8 cellular contexts compared by ENCODE assay signal in the genomic region with DNA sequence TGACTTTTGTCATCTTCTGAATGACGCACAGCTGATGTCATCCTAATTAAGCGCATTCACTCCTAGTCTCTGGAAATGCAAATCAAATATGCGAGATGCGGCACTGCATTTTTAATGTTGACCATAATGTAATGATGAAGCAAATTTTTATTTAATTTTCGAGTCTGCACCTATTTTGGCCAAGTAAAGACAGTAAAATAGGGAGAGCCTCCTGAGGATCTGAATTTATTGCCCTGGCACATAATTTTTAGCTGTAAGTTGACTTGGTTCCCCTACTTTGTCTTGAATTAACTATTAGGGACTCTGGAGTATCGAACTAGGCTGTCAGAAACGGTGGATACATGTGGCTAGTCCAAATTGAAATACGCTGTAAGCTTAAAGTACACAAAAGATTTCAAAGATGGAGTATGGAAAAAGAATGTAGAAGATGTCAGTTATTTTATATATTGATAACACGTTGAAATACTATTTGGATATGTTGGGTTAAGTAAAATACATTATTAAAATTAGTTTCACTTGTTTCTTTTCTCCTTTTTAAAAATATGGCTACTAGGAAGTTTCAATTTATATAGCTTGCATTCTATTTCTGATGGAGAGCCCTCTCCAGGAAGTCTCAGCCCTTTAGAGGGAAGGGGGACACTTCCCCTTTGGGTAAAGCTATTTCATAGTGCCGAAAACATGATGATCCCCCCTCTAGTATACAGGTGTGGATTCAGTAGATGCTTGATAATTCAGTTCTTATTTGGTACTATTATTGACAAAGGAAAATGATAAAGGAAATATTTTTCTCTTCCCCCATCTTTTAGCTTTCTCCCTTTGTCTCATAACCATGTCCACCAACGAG. TPM values are rescaled to one million over a fixed set of nuclear protein-coding genes. Genes with fewer than 3 reads are reported as not detected.
DNase-seq lines count a peak whose midpoint lies in the region; ATAC-seq, FAIRE-seq and TF ChIP-seq lines count a peak whose summit lies in the region.

No MANE protein-coding gene starts in this region.

- peak overlapping the region; percentile 90 for H3K4me3 ChIP-seq in AG10803 (ENCODE audit: low read length)
- H3K4me3 ChIP-seq in astrocyte (ENCODE audit: insufficient read depth, low read depth, low read length), result peak overlapping the region; percentile 74
- peak overlapping the region; percentile 78 for H3K4me3 ChIP-seq in lower leg skin (ENCODE audit: low read depth, poor library complexity, severe bottlenecking)
- peak overlapping the region; percentile 96 for H3K4me3 ChIP-seq in upper lobe of right lung

- peak; percentile 58 for DNase-seq in AG10803 (ENCODE audit: low read depth)
- DNase-seq in astrocyte (ENCODE audit: low read depth), result peak; percentile 63
- DNase-seq in lower leg skin (ENCODE audit: low spot score in 2 of 2), result no peak
- no peak for DNase-seq in upper lobe of right lung
- DNase-seq in posterior cingulate gyrus, result no peak
- DNase-seq in NCI-H446 treated with DMSO at 0.1 percent for 48 hours (lab: John Stamatoyannopoulos, UW), result no peak

- peak overlapping the region; percentile 81 for H3K4me2 ChIP-seq in astrocyte (ENCODE audit: low read length)

- WGBS in lower leg skin, 2 donors, result 18 to 20% methylated on average over 11 of the region's 11 CpGs

- H3K27me3 Mint-ChIP-seq in astrocyte (ENCODE audit: low read depth, unreplicated experiment), result no peaks in the 10 kb centered on the region

- peaks cover 56% of the 10 kb centered on the region for H3K79me2 ChIP-seq in astrocyte (ENCODE audit: insufficient read depth, low read length)

- H3K4me1 ChIP-seq in astrocyte (ENCODE audit: insufficient read depth, low read length) (peaks cover 9% of the 10 kb centered on the region), upper lobe of right lung (peaks cover 8% of the 10 kb centered on the region)

- no peak for TF ChIP-seq CTCF in AG10803 (conservative IDR thresholded peaks at IDR 0.05; ENCODE audit: low read length)
- TF ChIP-seq CTCF in astrocyte (IDR thresholded peaks at IDR 0.05; ENCODE audit: insufficient read depth, low read depth, low read length), result no peak
- no peak for TF ChIP-seq CTCF in lower leg skin (IDR thresholded peaks at IDR 0.05)
- no peak for TF ChIP-seq CTCF in upper lobe of right lung (IDR thresholded peaks at IDR 0.05)

- H4K20me1 ChIP-seq in astrocyte (ENCODE audit: insufficient read depth, low read length), result peaks cover 22% of the 10 kb centered on the region

- peaks cover 30% of the 10 kb centered on the region for H3K36me3 ChIP-seq in astrocyte (ENCODE audit: insufficient read depth, low read length)
- peaks cover 33% of the 10 kb centered on the region for H3K36me3 ChIP-seq in upper lobe of right lung

- intact Hi-C loops in lower leg skin (cut with DNase I; ENCODE audit: low total_unique reads) (no loop called here), upper lobe of right lung (cut with DNase I) (no loop called here), posterior cingulate gyrus (cut with DNase I) (no loop called here)

- H2AFZ ChIP-seq in astrocyte (ENCODE audit: low read depth, low read length), result peak overlapping the region; percentile 73

- H3K36me3 Mint-ChIP-seq in astrocyte (ENCODE audit: low read depth, unreplicated experiment), result peaks cover 10% of the 10 kb centered on the region

- H3K27ac ChIP-seq in astrocyte (ENCODE audit: low read depth, low read length) (peak overlapping the region; percentile 88), upper lobe of right lung (peak overlapping the region; percentile 61)

- ATAC-seq in HG03064 (IDR thresholded peaks at IDR 0.05; ENCODE audit: low read depth, unreplicated experiment), result peak; percentile 12
- ATAC-seq in upper lobe of right lung, result no peak
- ATAC-seq in GM18867 (IDR thresholded peaks at IDR 0.05; ENCODE audit: unreplicated experiment), result no peak

- no peak for FAIRE-seq in astrocyte (lab: Jason Lieb, UNC)

- H3K27me3 ChIP-seq in astrocyte (ENCODE audit: insufficient read depth, low read length) (no peaks in the 10 kb centered on the region), upper lobe of right lung (no peaks in the 10 kb centered on the region)

- H3K9me3 ChIP-seq in astrocyte (ENCODE audit: insufficient read depth, low read depth, low read length) (no peaks in the 10 kb centered on the region), upper lobe of right lung (no peaks in the 10 kb centered on the region)

- H3K9ac ChIP-seq in astrocyte (ENCODE audit: low read length), result peak overlapping the region; percentile 93

- peak overlapping the region; percentile 76 for H3K27ac Mint-ChIP-seq in astrocyte (ENCODE audit: unreplicated experiment)

- H3K4me3 Mint-ChIP-seq in astrocyte (ENCODE audit: unreplicated experiment), result peak overlapping the region; percentile 96

- TF ChIP-seq POLR2A in lower leg skin (IDR thresholded peaks at IDR 0.05), result no peak

- H3K4me1 Mint-ChIP-seq in astrocyte (ENCODE audit: low read depth, unreplicated experiment), result peaks cover 2% of the 10 kb centered on the region

- H3K9me3 Mint-ChIP-seq in astrocyte (ENCODE audit: unreplicated experiment), result no peaks in the 10 kb centered on the region

RNA-seq across cellular contexts. Expression of gene KPNA2, which starts 1.0 kb away (rescaled TPM):
- total RNA-seq in astrocyte (183 and 208 TPM in 2 replicates), lower leg skin (10 to 100 TPM; 10.6 to 29.7 (median 16.4) TPM), upper lobe of right lung (27.0 TPM)

RNA-seq across cellular contexts. Expression of gene C17orf58, which starts 40.3 kb away (rescaled TPM):
- 8.5 and 9.2 TPM in 2 replicates for total RNA-seq in astrocyte
- total RNA-seq in lower leg skin, result 1 to 10 TPM; 4.8 to 9.8 (median 6.8) TPM
- 5.3 TPM for total RNA-seq in upper lobe of right lung

Comparison
In these comparisons a context has a peak if more than half of its experiments do, and no peak if none do; other contexts are left out.
1. DNase-seq: peak in AG10803 (single experiment) and astrocyte (single experiment); none in lower leg skin (0 of 2), upper lobe of right lung (single experiment), posterior cingulate gyrus (0 of 10) and NCI-H446 treated with DMSO at 0.1 percent for 48 hours (single experiment).
2. Peak in every context shown above with its lines, with median percentiles within 50 percentile points of each other: H3K4me3 ChIP-seq.